In genomic region chr1:47208374-47208850, GRCh38 we compare ENCODE assay signal across 1 cellular context.
TF ChIP-seq lines count a peak whose summit lies in the region.

No MANE protein-coding gene starts in this region.

TF ChIP-seq in SK-N-SH treated with all-trans-retinoic acid at 6 μM for 48 hours, 23 proteins besides CTCF, POLR2A, EP300 and RAD21 (continued from another document):
- TF ChIP-seq TSHZ2 (CRISPR knock-in tag; IDR thresholded peaks at IDR 0.05) (no peak), OSR1 (CRISPR knock-in tag; IDR thresholded peaks at IDR 0.05) (no peak)
